ENCODE assay signal across 1 cellular context in the genomic region with DNA sequence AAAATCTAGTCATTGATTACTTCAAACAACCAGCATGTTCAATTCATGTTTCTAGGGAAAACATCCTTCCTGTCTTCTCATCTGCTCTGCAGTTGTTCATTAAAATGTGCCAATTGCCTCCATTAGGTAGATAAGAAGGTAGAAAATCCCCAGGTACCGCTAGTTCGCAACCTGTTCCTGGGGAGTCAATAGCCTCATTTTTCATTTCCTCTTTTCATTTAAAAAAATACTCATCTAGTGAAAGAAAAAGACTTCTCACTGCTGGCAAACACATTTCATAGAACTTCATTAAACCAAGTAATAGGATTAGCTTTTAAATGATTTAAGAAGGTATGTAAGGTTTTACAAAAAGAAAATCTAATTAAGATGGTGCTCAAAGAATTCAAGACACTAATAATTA.
TF ChIP-seq lines count a peak whose summit lies in the region.

No MANE protein-coding gene starts in this region.

TF ChIP-seq in GM12878, 131 proteins besides CTCF, POLR2A, EP300 and RAD21 (continued from another document):
- TF ChIP-seq, protein P1, sequence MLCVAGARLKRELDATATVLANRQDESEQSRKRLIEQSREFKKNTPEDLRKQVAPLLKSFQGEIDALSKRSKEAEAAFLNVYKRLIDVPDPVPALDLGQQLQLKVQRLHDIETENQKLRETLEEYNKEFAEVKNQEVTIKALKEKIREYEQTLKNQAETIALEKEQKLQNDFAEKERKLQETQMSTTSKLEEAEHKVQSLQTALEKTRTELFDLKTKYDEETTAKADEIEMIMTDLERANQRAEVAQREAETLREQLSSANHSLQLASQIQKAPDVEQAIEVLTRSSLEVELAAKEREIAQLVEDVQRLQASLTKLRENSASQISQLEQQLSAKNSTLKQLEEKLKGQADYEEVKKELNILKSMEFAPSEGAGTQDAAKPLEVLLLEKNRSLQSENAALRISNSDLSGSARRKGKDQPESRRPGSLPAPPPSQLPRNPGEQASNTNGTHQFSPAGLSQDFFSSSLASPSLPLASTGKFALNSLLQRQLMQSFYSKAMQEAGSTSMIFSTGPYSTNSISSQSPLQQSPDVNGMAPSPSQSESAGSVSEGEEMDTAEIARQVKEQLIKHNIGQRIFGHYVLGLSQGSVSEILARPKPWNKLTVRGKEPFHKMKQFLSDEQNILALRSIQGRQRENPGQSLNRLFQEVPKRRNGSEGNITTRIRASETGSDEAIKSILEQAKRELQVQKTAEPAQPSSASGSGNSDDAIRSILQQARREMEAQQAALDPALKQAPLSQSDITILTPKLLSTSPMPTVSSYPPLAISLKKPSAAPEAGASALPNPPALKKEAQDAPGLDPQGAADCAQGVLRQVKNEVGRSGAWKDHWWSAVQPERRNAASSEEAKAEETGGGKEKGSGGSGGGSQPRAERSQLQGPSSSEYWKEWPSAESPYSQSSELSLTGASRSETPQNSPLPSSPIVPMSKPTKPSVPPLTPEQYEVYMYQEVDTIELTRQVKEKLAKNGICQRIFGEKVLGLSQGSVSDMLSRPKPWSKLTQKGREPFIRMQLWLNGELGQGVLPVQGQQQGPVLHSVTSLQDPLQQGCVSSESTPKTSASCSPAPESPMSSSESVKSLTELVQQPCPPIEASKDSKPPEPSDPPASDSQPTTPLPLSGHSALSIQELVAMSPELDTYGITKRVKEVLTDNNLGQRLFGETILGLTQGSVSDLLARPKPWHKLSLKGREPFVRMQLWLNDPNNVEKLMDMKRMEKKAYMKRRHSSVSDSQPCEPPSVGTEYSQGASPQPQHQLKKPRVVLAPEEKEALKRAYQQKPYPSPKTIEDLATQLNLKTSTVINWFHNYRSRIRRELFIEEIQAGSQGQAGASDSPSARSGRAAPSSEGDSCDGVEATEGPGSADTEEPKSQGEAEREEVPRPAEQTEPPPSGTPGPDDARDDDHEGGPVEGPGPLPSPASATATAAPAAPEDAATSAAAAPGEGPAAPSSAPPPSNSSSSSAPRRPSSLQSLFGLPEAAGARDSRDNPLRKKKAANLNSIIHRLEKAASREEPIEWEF (IDR thresholded peaks at IDR 0.05; ENCODE audit: insufficient replicate concordance, low read depth, low read length), result no peak
- TF ChIP-seq, protein P2, sequence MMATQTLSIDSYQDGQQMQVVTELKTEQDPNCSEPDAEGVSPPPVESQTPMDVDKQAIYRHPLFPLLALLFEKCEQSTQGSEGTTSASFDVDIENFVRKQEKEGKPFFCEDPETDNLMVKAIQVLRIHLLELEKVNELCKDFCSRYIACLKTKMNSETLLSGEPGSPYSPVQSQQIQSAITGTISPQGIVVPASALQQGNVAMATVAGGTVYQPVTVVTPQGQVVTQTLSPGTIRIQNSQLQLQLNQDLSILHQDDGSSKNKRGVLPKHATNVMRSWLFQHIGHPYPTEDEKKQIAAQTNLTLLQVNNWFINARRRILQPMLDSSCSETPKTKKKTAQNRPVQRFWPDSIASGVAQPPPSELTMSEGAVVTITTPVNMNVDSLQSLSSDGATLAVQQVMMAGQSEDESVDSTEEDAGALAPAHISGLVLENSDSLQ (IDR thresholded peaks at IDR 0.05), result no peak
- TF ChIP-seq EGR1 (IDR thresholded peaks at IDR 0.05; ENCODE audit: borderline replicate concordance in 1 of 2, low read depth in 2 of 2, low read length in 2 of 2) (no peak), TAF1 (IDR thresholded peaks at IDR 0.05; ENCODE audit: borderline replicate concordance, low read depth, low read length) (no peak), DPF2 (IDR thresholded peaks at IDR 0.05) (peak; percentile 55; the same call in 1 of the 2 replicates), BMI1 (IDR thresholded peaks at IDR 0.05; ENCODE audit: borderline replicate concordance) (peak; percentile 24; the same call in 1 of the 2 replicates), IKZF2 (IDR thresholded peaks at IDR 0.05) (peak; percentile 40 to 60; a peak in 3 of 4 replicates), GABPA (IDR thresholded peaks at IDR 0.05; ENCODE audit: low read depth) (no peak), YY1 (IDR thresholded peaks at IDR 0.05; ENCODE audit: low read depth, low read length) (no peak), ASH2L (IDR thresholded peaks at IDR 0.05; ENCODE audit: borderline replicate concordance, low read depth) (no peak), SPI1 (IDR thresholded peaks at IDR 0.05; ENCODE audit: borderline replicate concordance, insufficient read depth, low read depth, low read length) (peak; percentile 76), ATF7 (IDR thresholded peaks at IDR 0.05; ENCODE audit: low read depth) (peak; percentile 22; the same call in 1 of the 2 replicates), MTA2 (IDR thresholded peaks at IDR 0.05; ENCODE audit: low read depth) (peak; percentile 76)
- TF ChIP-seq, protein P3, sequence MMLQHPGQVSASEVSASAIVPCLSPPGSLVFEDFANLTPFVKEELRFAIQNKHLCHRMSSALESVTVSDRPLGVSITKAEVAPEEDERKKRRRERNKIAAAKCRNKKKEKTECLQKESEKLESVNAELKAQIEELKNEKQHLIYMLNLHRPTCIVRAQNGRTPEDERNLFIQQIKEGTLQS (IDR thresholded peaks at IDR 0.05; ENCODE audit: borderline replicate concordance, extremely low read depth, low read depth, low read length), result no peak
TF ChIP-seq in GM12878: peak in this region for 9.
